In the genomic region with DNA sequence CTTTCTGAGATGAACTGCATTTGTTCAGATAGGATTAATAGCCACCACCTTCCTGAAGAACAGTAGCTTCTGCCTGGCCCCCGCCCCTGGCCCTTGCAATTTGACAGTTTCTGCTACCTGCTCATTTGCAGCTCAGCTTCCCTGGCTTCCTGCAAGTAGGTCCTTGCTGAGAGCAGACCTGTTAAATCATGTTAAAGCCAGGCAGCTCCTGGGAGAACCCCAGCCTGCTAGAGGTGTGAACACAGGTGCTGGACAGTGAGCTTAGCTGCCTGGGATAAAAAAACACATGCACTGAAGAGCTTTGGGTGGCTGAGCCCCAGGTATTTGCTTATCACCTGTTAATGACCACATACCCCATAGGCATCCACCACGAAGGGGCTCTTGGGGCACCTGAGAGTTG, we compare ENCODE assay signal across 24 cellular contexts.
DNase-seq lines count a peak whose midpoint lies in the region; ATAC-seq and TF ChIP-seq lines count a peak whose summit lies in the region.
"Had no signal": no experiment of that assay in that cellular context is flagged by ENCODE, and none has a peak within 500 bp of the region (broad histone marks: within the 10 kb centered on the region; RNA-seq: fewer than 3 reads in every experiment).

No MANE protein-coding gene starts in this region.

- H3K9me3 Mint-ChIP-seq in WTC11 (peaks cover 5% of the 10 kb centered on the region; the same call in 1 of the 2 replicates), nephron progenitor cell (peaks cover 5% of the 10 kb centered on the region)
- H3K9me3 Mint-ChIP-seq: activated naive CD4-positive, alpha-beta T cell treated with anti-CD3 and anti-CD28 coated beads for 36 hours had no signal

- H3K4me3 Mint-ChIP-seq in WTC11 (peak overlapping the region; percentile 47), nephron progenitor cell (no peak overlapping the region)
- H3K4me3 Mint-ChIP-seq: activated B cell treated with CpG ODN at 0.5 μM for 24 hours; activated naive CD4-positive, alpha-beta T cell treated with anti-CD3 and anti-CD28 coated beads for 36 hours; CD14-positive monocyte; natural killer cell treated with Interleukin-12 subunit alpha and Interleukin-12 subunit beta and Interleukin-15 and Interleukin-18, amount 100 ng/mL, for 72 hours had no signal

- H3K36me3 Mint-ChIP-seq in WTC11 (peaks cover 12% of the 10 kb centered on the region), nephron progenitor cell (ENCODE audit: low read depth) (peaks cover 21% of the 10 kb centered on the region)
- H3K36me3 Mint-ChIP-seq: CD14-positive monocyte; natural killer cell treated with Interleukin-12 subunit alpha and Interleukin-12 subunit beta and Interleukin-15 and Interleukin-18, amount 100 ng/mL, for 72 hours had no signal

- no peaks in the 10 kb centered on the region for H3K27me3 Mint-ChIP-seq in WTC11 (ENCODE audit: low read depth)
- H3K27me3 Mint-ChIP-seq in nephron progenitor cell (ENCODE audit: low read depth, poor library complexity), result no peaks in the 10 kb centered on the region
- H3K27me3 Mint-ChIP-seq: activated B cell treated with CpG ODN at 0.5 μM for 24 hours; natural killer cell treated with Interleukin-12 subunit alpha and Interleukin-12 subunit beta and Interleukin-15 and Interleukin-18, amount 100 ng/mL, for 72 hours had no signal

- CTCF ChIA-PET in HEK293 (lab: Yijun Ruan, JAX) (interaction anchor here (0.8 kb wide), 1 partner anchor 35 kb away, joined by 3 read pairs; no protein-coding TSS in a partner anchor), WTC11 (lab: Charles Lee) (interaction anchor here (0.6 to 1.4 kb wide), 4 partner anchors 16 to 459 kb away, joined by 3 to 5 read pairs (median 4); no protein-coding TSS in a partner anchor)

- TF ChIP-seq CTCF in HEK293 (tag by site-specific recombination; IDR thresholded peaks at IDR 0.05), result no peak
- TF ChIP-seq CTCF in WTC11 (IDR thresholded peaks at IDR 0.05), result no peak
- TF ChIP-seq CTCF in nephron progenitor cell (IDR thresholded peaks at IDR 0.05), result no peak
- no peak for TF ChIP-seq CTCF in tibial artery (IDR thresholded peaks at IDR 0.05)

- H3K27me3 ChIP-seq in iPS DF 6.9 (ENCODE audit: control insufficient read depth, insufficient read depth, low read length) (no peaks in the 10 kb centered on the region), tibial artery (no peaks in the 10 kb centered on the region)
- H3K27me3 ChIP-seq: Peyer's patch, right lobe of liver had no signal

- H3K27ac Mint-ChIP-seq in WTC11 (peak overlapping the region; percentile 91), nephron progenitor cell (peak overlapping the region; percentile 88)
- H3K27ac Mint-ChIP-seq: activated B cell treated with CpG ODN at 0.5 μM for 24 hours; activated naive CD4-positive, alpha-beta T cell treated with anti-CD3 and anti-CD28 coated beads for 36 hours; CD14-positive monocyte; natural killer cell treated with Interleukin-12 subunit alpha and Interleukin-12 subunit beta and Interleukin-15 and Interleukin-18, amount 100 ng/mL, for 72 hours had no signal

- H3K9me3 ChIP-seq in HEK293 (ENCODE audit: control insufficient read depth, insufficient read depth, low read depth, low read length) (no peaks in the 10 kb centered on the region), iPS DF 6.9 (ENCODE audit: control insufficient read depth, insufficient read depth, low read length) (no peaks in the 10 kb centered on the region), tibial artery (no peaks in the 10 kb centered on the region)
- H3K9me3 ChIP-seq: Peyer's patch, right lobe of liver had no signal

- H3K36me3 ChIP-seq in HEK293 (ENCODE audit: control insufficient read depth in 2 of 2, insufficient read depth in 1 of 2, low read length in 2 of 2) (no peaks in the 10 kb centered on the region), iPS DF 6.9 (ENCODE audit: control insufficient read depth, insufficient read depth, low read length) (no peaks in the 10 kb centered on the region), tibial artery (no peaks in the 10 kb centered on the region)
- H3K36me3 ChIP-seq: Peyer's patch, right lobe of liver had no signal

- ATAC-seq in WTC11, result peak; percentile 46
- ATAC-seq in HG03025 (IDR thresholded peaks at IDR 0.05; ENCODE audit: low FRiP score, unreplicated experiment), result no peak
- ATAC-seq: natural killer cell treated with Interleukin-12 subunit alpha and Interleukin-12 subunit beta and Interleukin-15 and Interleukin-18, amount 100 ng/mL, for 72 hours; stimulated activated naive CD8-positive, alpha-beta T cell treated with anti-CD3 and anti-CD28 coated beads, Interleukin-15, Interleukin-2, amounts not matched to agents 100 U/mL and 50 U/mL, for 24 hours had no signal

- POLR2A ChIA-PET in HEK293 (lab: Yijun Ruan, JAX), result no interaction called here
- POLR2A ChIA-PET in WTC11 (lab: Charles Lee), result interaction anchor here (1.0 kb wide), 1 partner anchor 9 kb away, joined by 3 read pairs; no protein-coding TSS in a partner anchor

- H3K4me3 ChIP-seq in HEK293 (ENCODE audit: low read depth, low read length) (no peak overlapping the region), iPS DF 6.9 (ENCODE audit: low read length) (no peak overlapping the region), tibial artery (no peak overlapping the region)
- H3K4me3 ChIP-seq: GM23248, Peyer's patch, right lobe of liver had no signal

- DNase-seq in WTC11 (ENCODE audit: low spot score) (peak; percentile 32), iPS DF 6.9 (ENCODE audit: low read depth, low spot score) (no peak), nephron progenitor cell (no peak), anterior cingulate cortex (lab: John Stamatoyannopoulos, UW) (no peak), tibial artery (no peak)
- DNase-seq: activated B cell treated with CpG ODN at 0.5 μM for 24 hours; activated naive CD4-positive, alpha-beta T cell treated with anti-CD3 and anti-CD28 coated beads for 36 hours; aorta; caudate nucleus; dermis blood vessel endothelial cell; DMS 273 treated with DMSO at 0.1 percent for 48 hours; GM23248; Kasumi-1; NCI-H2029 treated with DMSO at 0.1 percent for 48 hours; Peyer's patch; right lobe of liver; SIG-M5; stimulated activated naive CD8-positive, alpha-beta T cell treated with anti-CD3 and anti-CD28 coated beads, Interleukin-15, Interleukin-2, amounts not matched to agents 100 U/mL and 50 U/mL, for 24 hours; SW 1271; T1000 had no signal

- peaks cover 93% of the 10 kb centered on the region for H3K4me1 Mint-ChIP-seq in WTC11
- peaks cover 58% of the 10 kb centered on the region for H3K4me1 Mint-ChIP-seq in nephron progenitor cell
- H3K4me1 Mint-ChIP-seq: activated B cell treated with CpG ODN at 0.5 μM for 24 hours, CD14-positive monocyte had no signal

- intact Hi-C loops in tibial artery (cut with DNase I; ENCODE audit: low total_unique reads), result no loop called here

- H3K4me1 ChIP-seq in HEK293 (ENCODE audit: control insufficient read depth, insufficient read depth, low read length), result no peaks in the 10 kb centered on the region
- H3K4me1 ChIP-seq in iPS DF 6.9 (ENCODE audit: control insufficient read depth, insufficient read depth, low read length), result peaks cover 17% of the 10 kb centered on the region
- peaks cover 0 to 53% (median 10%) of the 10 kb centered on the region in 4 donors for H3K4me1 ChIP-seq in tibial artery
- H3K4me1 ChIP-seq: Peyer's patch had no signal

- H3K27ac ChIP-seq in HEK293 (ENCODE audit: extremely low read depth, low read depth, low read length) (no peak overlapping the region), iPS DF 6.9 (ENCODE audit: low read length) (peak overlapping the region; percentile 47), tibial artery (no peak overlapping the region)
- H3K27ac ChIP-seq: GM23248, Peyer's patch, right lobe of liver had no signal

- no CpG with 5 or more reads among the region's 2 CpGs for WGBS in iPS DF 6.9 (ENCODE audit: insufficient coverage, insufficient read length)

TF ChIP-seq in HEK293, 187 proteins besides CTCF, POLR2A, EP300 and RAD21:
- TF ChIP-seq OSR2 (tag by site-specific recombination; IDR thresholded peaks at IDR 0.05) (peak; percentile 52), ZBTB49 (tag by site-specific recombination; IDR thresholded peaks at IDR 0.05; ENCODE audit: low read depth) (no peak)

TF ChIP-seq in WTC11, 78 proteins besides CTCF, POLR2A, EP300 and RAD21:
- TF ChIP-seq EMX1 (CRISPR knock-in tag; IDR thresholded peaks at IDR 0.05) (no peak), NFATC4 (CRISPR knock-in tag; IDR thresholded peaks at IDR 0.05) (no peak), CBFB (CRISPR knock-in tag; IDR thresholded peaks at IDR 0.05; ENCODE audit: low read depth) (no peak)
- TF ChIP-seq, protein P1, sequence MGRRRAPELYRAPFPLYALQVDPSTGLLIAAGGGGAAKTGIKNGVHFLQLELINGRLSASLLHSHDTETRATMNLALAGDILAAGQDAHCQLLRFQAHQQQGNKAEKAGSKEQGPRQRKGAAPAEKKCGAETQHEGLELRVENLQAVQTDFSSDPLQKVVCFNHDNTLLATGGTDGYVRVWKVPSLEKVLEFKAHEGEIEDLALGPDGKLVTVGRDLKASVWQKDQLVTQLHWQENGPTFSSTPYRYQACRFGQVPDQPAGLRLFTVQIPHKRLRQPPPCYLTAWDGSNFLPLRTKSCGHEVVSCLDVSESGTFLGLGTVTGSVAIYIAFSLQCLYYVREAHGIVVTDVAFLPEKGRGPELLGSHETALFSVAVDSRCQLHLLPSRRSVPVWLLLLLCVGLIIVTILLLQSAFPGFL (CRISPR knock-in tag; IDR thresholded peaks at IDR 0.05; ENCODE audit: borderline replicate concordance), result no peak
